8 cellular contexts compared by ENCODE assay signal in the genomic region with DNA sequence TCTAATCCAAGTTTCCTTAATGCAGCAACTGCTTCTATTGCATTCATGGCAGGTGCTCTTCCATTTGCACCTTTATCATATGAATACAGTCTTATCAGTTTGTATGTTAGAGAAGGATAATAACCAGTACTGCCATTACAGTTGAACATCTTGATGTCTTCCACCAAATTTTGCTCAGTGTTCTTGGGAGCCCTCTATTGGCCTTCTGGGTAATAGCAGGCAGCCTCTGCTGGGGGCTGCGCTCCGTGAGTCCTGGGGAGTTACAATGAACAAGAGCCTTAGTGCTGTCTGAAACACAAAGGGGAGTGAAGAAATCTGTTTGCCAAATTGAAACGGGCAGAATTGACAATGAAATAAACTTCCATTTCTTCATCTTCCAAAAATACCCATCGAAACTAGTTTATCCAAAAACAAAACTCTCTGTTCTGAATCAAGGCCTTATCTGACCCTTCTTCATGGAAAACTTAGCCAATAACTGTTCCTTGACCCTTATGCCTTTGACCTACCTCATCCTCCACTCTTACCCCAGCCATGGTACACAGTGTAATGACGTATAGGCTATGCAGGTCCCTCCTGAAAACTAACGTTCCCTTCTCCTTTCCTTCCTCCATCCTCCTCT.
DNase-seq lines count a peak whose midpoint lies in the region; ATAC-seq, FAIRE-seq and TF ChIP-seq lines count a peak whose summit lies in the region.

No MANE protein-coding gene starts in this region.

- no peaks in the 10 kb centered on the region for H3K27me3 ChIP-seq in tibial artery

- no peak overlapping the region for H3K27ac ChIP-seq in tibial artery

- peaks cover 0 to 4% (median 3%) of the 10 kb centered on the region in 7 donors for H3K9me3 Mint-ChIP-seq in CD14-positive monocyte
- H3K9me3 Mint-ChIP-seq in MCF 10A (ENCODE audit: unreplicated experiment) = peaks cover 7% of the 10 kb centered on the region

- H3K4me3 Mint-ChIP-seq in CD14-positive monocyte (no peak overlapping the region), MCF 10A (ENCODE audit: unreplicated experiment) (no peak overlapping the region)

- DNase-seq in CD14-positive monocyte (ENCODE audit: low spot score) = no peak
- no peak for DNase-seq in GM18507 (ENCODE audit: extremely low spot score, insufficient read length, low read depth)
- peak; percentile 0 for DNase-seq in NCI-H774 (lab: John Stamatoyannopoulos, UW)
- peak; percentile 46 for DNase-seq in MCF 10A (ENCODE audit: unreplicated experiment)
- peak; percentile 40 for DNase-seq in kidney tubule cell (ENCODE audit: low spot score)
- DNase-seq in tibial artery = no peak
- no peak for DNase-seq in activated effector memory CD4-positive, alpha-beta T cell treated with Interleukin-2 at 50 U/mL for 16 hours

- POLR2A ChIA-PET in MCF 10A (lab: Yijun Ruan, JAX) = no interaction called here

- peak; percentile 89 for TF ChIP-seq CTCF in CD14-positive monocyte (IDR thresholded peaks at IDR 0.05)
- peak; percentile 85 for TF ChIP-seq CTCF in MCF 10A (IDR thresholded peaks at IDR 0.05; ENCODE audit: unreplicated experiment)
- TF ChIP-seq CTCF in tibial artery (IDR thresholded peaks at IDR 0.05) = peak; percentile 61 to 69

- no peak overlapping the region for H3K27ac Mint-ChIP-seq in CD14-positive monocyte
- H3K27ac Mint-ChIP-seq in MCF 10A (ENCODE audit: low read depth, unreplicated experiment) = no peak overlapping the region

- H3K4me1 Mint-ChIP-seq in CD14-positive monocyte (no peaks in the 10 kb centered on the region), MCF 10A (ENCODE audit: insufficient read depth, unreplicated experiment) (no peaks in the 10 kb centered on the region)

- no peaks in the 10 kb centered on the region for H3K4me1 ChIP-seq in tibial artery

- peak; percentile 80 for FAIRE-seq in GM18507 (lab: Jason Lieb, UNC)

- ATAC-seq in HG03135 (IDR thresholded peaks at IDR 0.05; ENCODE audit: unreplicated experiment) = no peak

- H3K27me3 Mint-ChIP-seq in CD14-positive monocyte (ENCODE audit: low read depth in 3 of 3) (peaks cover 0 to 7% (median 3%) of the 10 kb centered on the region in 3 donors), MCF 10A (ENCODE audit: insufficient read depth, unreplicated experiment) (peaks cover 44% of the 10 kb centered on the region)

- no peaks in the 10 kb centered on the region for H3K36me3 Mint-ChIP-seq in CD14-positive monocyte
- H3K36me3 Mint-ChIP-seq in MCF 10A (ENCODE audit: insufficient read depth, unreplicated experiment) = no peaks in the 10 kb centered on the region

- no peaks in the 10 kb centered on the region for H3K36me3 ChIP-seq in tibial artery

- H3K4me3 ChIP-seq in tibial artery = no peak overlapping the region

- no TSS peak for BruUV-seq in MCF 10A (replicated peaks; lab: Mats Ljungman, UMichigan)

- CTCF ChIA-PET in MCF 10A (lab: Yijun Ruan, JAX) = interaction anchor here (0.6 to 2.1 kb wide), 27 partner anchors 12 to 882 kb away, joined by 3 to 11 read pairs (median 3); no protein-coding TSS in a partner anchor

- intact Hi-C loops in CD14-positive monocyte (cut with micrococcal nuclease) = loop anchor here in 1 of 2 donors (10.0 kb wide), 1 partner anchor 867 kb away; no protein-coding TSS in a partner anchor
- intact Hi-C loops in MCF 10A (cut with micrococcal nuclease) = loop anchor here (1.0 to 10.0 kb wide), 5 partner anchors 197 to 884 kb away; no protein-coding TSS in a partner anchor
- intact Hi-C loops in tibial artery (cut with DNase I; ENCODE audit: low total_unique reads) = no loop called here

- peaks cover 0 to 6% (median 0%) of the 10 kb centered on the region in 3 donors for H3K9me3 ChIP-seq in tibial artery

Comparison
In these comparisons a context has a peak if more than half of its experiments do, and no peak if none do; other contexts are left out.
1. DNase-seq: peak in NCI-H774 (single experiment), MCF 10A (single experiment) and kidney tubule cell (single experiment); none in CD14-positive monocyte (single experiment), GM18507 (single experiment), tibial artery (0 of 2) and activated effector memory CD4-positive, alpha-beta T cell treated with Interleukin-2 at 50 U/mL for 16 hours (single experiment).
2. Peak in every context shown above with its lines, with median percentiles within 50 percentile points of each other: CTCF ChIP-seq.